ENCODE assay signal across 25 cellular contexts in the genomic region with DNA sequence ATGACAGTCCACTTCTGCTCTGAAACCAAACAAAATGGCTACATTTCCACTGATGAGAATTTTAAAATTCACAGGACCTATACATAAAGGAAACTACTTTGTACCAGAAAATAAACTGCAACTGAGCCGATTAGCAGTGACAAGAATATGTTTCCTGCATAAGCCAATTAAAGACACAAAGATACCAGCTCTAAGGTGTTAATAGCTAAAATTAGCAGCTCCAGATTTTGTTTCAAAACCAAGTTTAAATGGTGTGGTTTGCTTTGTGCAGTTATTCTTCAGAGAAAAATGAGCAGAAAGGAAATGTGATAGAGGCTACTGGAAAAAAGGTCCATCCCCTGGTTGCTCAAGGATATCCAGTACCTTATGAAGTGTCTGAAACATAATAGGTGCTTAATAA.
"Had no signal": no experiment of that assay in that cellular context is flagged by ENCODE, and none has a peak within 500 bp of the region (broad histone marks: within the 10 kb centered on the region; RNA-seq: fewer than 3 reads in every experiment).

No MANE protein-coding gene starts in this region.

- H3K27ac Mint-ChIP-seq: activated CD8-positive, alpha-beta T cell treated with anti-CD3 and anti-CD28 coated beads, Interleukin-2, amount 10 ng/mL, durations not matched to agents 7 days and 5 days; activated naive CD8-positive, alpha-beta T cell treated with anti-CD3 and anti-CD28 coated beads, Interleukin-2, amount 10 ng/mL, durations not matched to agents 7 days and 5 days; WTC11 had no signal

- DNase-seq: activated CD4-positive, alpha-beta T cell treated with anti-CD3 and anti-CD28 coated beads for 48 hours; activated CD4-positive, alpha-beta T cell treated with anti-CD3 and anti-CD28 coated beads, Interleukin-2, amount 50 U/mL, for 4 hours; activated CD4-positive, CD25-positive, alpha-beta regulatory T cell treated with anti-CD3 and anti-CD28 coated beads, Interleukin-2, amount 50 U/mL, for 72 hours; activated CD8-positive, alpha-beta memory T cell treated with anti-CD3 and anti-CD28 coated beads, Interleukin-2, amount 50 U/mL, for 48 hours; activated CD8-positive, alpha-beta T cell treated with anti-CD3 and anti-CD28 coated beads, Interleukin-2, amount 10 ng/mL, durations not matched to agents 7 days and 5 days; activated naive CD4-positive, alpha-beta T cell treated with anti-CD3 and anti-CD28 coated beads, Interleukin-2, amount 50 U/mL, for 16 hours; activated naive CD8-positive, alpha-beta T cell treated with anti-CD3 and anti-CD28 coated beads, Interleukin-2, amount 10 ng/mL, durations not matched to agents 7 days and 5 days; activated T-cell treated with anti-CD3 and anti-CD28 coated beads, Interleukin-2, amount 50 U/mL, for 1 hour; adrenal gland; anterior cingulate cortex; caudate nucleus; MG63; NCI-H1105; NCI-H1436; NCI-H1694 treated with DMSO at 0.1 percent for 48 hours; NCI-H2029 treated with DMSO at 0.1 percent for 48 hours; NCI-H345; NCI-H510A; NCI-H526 treated with DMSO at 0.1 percent for 48 hours; SIG-M5; T-helper 17 cell; T-helper 9 cell had no signal

- H3K9me3 Mint-ChIP-seq: activated naive CD8-positive, alpha-beta T cell treated with anti-CD3 and anti-CD28 coated beads, Interleukin-2, amount 10 ng/mL, durations not matched to agents 7 days and 5 days; WTC11 had no signal

- H3K27ac ChIP-seq: adrenal gland, breast epithelium, KMS-11 had no signal

- H3K9ac ChIP-seq: KMS-11 had no signal

- H3K4me1 ChIP-seq: adrenal gland, breast epithelium had no signal

- ATAC-seq: activated CD8-positive, alpha-beta T cell treated with anti-CD3 and anti-CD28 coated beads, Interleukin-2, amount 10 ng/mL, durations not matched to agents 7 days and 5 days; T-helper 17 cell; WTC11 had no signal

- H3K36me3 Mint-ChIP-seq: activated naive CD8-positive, alpha-beta T cell treated with anti-CD3 and anti-CD28 coated beads, Interleukin-2, amount 10 ng/mL, durations not matched to agents 7 days and 5 days; WTC11 had no signal

- H3K9me3 ChIP-seq: adrenal gland, breast epithelium, MG63 had no signal

- H3K27me3 ChIP-seq: adrenal gland, breast epithelium, MG63 had no signal

- H3K36me3 ChIP-seq: adrenal gland, breast epithelium, MG63 had no signal

- H3K4me2 ChIP-seq: KMS-11 had no signal

- H3K4me1 Mint-ChIP-seq: activated naive CD8-positive, alpha-beta T cell treated with anti-CD3 and anti-CD28 coated beads, Interleukin-2, amount 10 ng/mL, durations not matched to agents 7 days and 5 days; WTC11 had no signal

- H3K4me3 Mint-ChIP-seq: activated CD8-positive, alpha-beta T cell treated with anti-CD3 and anti-CD28 coated beads, Interleukin-2, amount 10 ng/mL, durations not matched to agents 7 days and 5 days; activated naive CD8-positive, alpha-beta T cell treated with anti-CD3 and anti-CD28 coated beads, Interleukin-2, amount 10 ng/mL, durations not matched to agents 7 days and 5 days; T-helper 17 cell; WTC11 had no signal

- H3K27me3 Mint-ChIP-seq: T-helper 17 cell had no signal

- H3K4me3 ChIP-seq: adrenal gland, breast epithelium, MG63 had no signal
